In the genomic region with DNA sequence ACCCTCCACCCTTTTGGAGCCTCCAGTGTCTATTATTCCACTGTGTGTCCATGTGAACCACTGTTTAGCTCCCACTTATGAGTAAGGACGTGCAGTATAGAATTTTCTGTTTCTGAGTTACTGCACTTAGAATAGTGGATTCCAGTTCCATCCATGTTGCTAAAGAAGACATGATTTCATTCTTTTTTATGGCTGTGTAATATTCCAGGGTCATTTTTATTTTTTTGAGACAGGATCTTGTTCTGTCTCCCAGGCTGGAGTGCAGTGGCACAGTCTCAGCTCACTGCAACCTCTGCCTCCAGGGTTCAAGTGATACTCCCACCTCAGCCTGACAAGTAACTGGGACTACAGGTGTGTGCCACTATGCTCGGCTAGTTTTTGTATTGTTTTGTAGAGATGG, we compare ENCODE assay signal across 1 cellular context.
TF ChIP-seq lines count a peak whose summit lies in the region.

No MANE protein-coding gene starts in this region.

TF ChIP-seq in WTC11, 78 proteins besides CTCF, POLR2A, EP300 and RAD21 (continued from another document):
- no peak for TF ChIP-seq PRDM15 (CRISPR knock-in tag; IDR thresholded peaks at IDR 0.05)
